1 cellular context compared by ENCODE assay signal in the genomic region with DNA sequence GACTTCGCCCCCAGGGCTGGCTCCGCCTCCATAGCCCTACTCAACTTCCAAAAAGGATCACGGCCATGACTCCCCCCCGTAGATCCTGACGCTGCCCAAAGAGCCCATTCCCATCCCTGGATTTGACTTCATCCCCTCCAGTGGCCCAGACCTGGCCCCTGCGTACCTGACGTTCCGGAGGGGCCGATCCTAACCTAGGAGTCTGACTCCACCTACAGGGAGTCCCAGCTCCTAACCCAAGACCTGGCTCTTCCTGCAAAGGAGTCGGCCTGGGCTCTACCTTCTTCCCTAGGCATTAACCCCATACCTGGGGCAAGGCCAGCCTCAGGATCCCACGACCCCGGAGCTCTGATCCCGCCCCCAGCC.
TF ChIP-seq lines count a peak whose summit lies in the region.

No MANE protein-coding gene starts in this region.

TF ChIP-seq in HepG2, 621 proteins besides CTCF, POLR2A, EP300 and RAD21:
- TF ChIP-seq, protein P1, sequence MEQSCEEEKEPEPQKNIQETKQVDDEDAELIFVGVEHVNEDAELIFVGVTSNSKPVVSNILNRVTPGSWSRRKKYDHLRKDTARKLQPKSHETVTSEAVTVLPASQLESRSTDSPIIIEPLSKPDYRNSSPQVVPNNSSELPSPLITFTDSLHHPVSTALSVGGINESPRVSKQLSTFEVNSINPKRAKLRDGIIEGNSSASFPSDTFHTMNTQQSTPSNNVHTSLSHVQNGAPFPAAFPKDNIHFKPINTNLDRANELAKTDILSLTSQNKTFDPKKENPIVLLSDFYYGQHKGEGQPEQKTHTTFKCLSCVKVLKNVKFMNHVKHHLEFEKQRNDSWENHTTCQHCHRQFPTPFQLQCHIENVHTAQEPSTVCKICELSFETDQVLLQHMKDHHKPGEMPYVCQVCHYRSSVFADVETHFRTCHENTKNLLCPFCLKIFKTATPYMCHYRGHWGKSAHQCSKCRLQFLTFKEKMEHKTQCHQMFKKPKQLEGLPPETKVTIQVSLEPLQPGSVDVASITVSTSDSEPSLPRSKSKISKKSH (CRISPR knock-in tag; IDR thresholded peaks at IDR 0.05; ENCODE audit: borderline replicate concordance): no peak
- TF ChIP-seq, protein P2, sequence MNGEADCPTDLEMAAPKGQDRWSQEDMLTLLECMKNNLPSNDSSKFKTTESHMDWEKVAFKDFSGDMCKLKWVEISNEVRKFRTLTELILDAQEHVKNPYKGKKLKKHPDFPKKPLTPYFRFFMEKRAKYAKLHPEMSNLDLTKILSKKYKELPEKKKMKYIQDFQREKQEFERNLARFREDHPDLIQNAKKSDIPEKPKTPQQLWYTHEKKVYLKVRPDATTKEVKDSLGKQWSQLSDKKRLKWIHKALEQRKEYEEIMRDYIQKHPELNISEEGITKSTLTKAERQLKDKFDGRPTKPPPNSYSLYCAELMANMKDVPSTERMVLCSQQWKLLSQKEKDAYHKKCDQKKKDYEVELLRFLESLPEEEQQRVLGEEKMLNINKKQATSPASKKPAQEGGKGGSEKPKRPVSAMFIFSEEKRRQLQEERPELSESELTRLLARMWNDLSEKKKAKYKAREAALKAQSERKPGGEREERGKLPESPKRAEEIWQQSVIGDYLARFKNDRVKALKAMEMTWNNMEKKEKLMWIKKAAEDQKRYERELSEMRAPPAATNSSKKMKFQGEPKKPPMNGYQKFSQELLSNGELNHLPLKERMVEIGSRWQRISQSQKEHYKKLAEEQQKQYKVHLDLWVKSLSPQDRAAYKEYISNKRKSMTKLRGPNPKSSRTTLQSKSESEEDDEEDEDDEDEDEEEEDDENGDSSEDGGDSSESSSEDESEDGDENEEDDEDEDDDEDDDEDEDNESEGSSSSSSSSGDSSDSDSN (CRISPR knock-in tag; IDR thresholded peaks at IDR 0.05): no peak
- TF ChIP-seq, protein P3, sequence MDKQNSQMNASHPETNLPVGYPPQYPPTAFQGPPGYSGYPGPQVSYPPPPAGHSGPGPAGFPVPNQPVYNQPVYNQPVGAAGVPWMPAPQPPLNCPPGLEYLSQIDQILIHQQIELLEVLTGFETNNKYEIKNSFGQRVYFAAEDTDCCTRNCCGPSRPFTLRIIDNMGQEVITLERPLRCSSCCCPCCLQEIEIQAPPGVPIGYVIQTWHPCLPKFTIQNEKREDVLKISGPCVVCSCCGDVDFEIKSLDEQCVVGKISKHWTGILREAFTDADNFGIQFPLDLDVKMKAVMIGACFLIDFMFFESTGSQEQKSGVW (CRISPR knock-in tag; IDR thresholded peaks at IDR 0.05; ENCODE audit: borderline replicate concordance): no peak
- TF ChIP-seq CCAR2 (optimal IDR thresholded peaks at IDR 0.05; ENCODE audit: low read depth, low read length): no peak
